32 cellular contexts compared by ENCODE assay signal in genomic region chr1:231563253-231563652, GRCh38. TPM values are rescaled to one million over a fixed set of nuclear protein-coding genes. Genes with fewer than 3 reads are reported as not detected.
DNase-seq lines count a peak whose midpoint lies in the region; ATAC-seq, FAIRE-seq and TF ChIP-seq lines count a peak whose summit lies in the region.
"Had no signal": no experiment of that assay in that cellular context is flagged by ENCODE, and none has a peak within 500 bp of the region (broad histone marks: within the 10 kb centered on the region; RNA-seq: fewer than 3 reads in every experiment).

No MANE protein-coding gene starts in this region.

- H3K36me3 Mint-ChIP-seq in activated naive CD4-positive, alpha-beta T cell treated with anti-CD3 and anti-CD28 coated beads, Interleukin-2, amount 50 U/mL, for 24 hours = peaks cover 19% of the 10 kb centered on the region
- H3K36me3 Mint-ChIP-seq in progenitor cell of endocrine pancreas (ENCODE audit: insufficient read depth) = peaks cover 27% of the 10 kb centered on the region
- peaks cover 8 to 58% (median 22%) of the 10 kb centered on the region in 3 donors for H3K36me3 Mint-ChIP-seq in naive thymus-derived CD8-positive, alpha-beta T cell

- H3K4me3 Mint-ChIP-seq in activated naive CD4-positive, alpha-beta T cell treated with anti-CD3 and anti-CD28 coated beads, Interleukin-2, amount 50 U/mL, for 24 hours = no peak overlapping the region
- H3K4me3 Mint-ChIP-seq in progenitor cell of endocrine pancreas (ENCODE audit: low read depth) = no peak overlapping the region
- H3K4me3 Mint-ChIP-seq in naive thymus-derived CD8-positive, alpha-beta T cell = no peak overlapping the region
- H3K4me3 Mint-ChIP-seq: CD8-positive, alpha-beta T cell; T-cell had no signal

- no peaks in the 10 kb centered on the region for H3K9me3 Mint-ChIP-seq in activated naive CD4-positive, alpha-beta T cell treated with anti-CD3 and anti-CD28 coated beads, Interleukin-2, amount 50 U/mL, for 24 hours
- H3K9me3 Mint-ChIP-seq in progenitor cell of endocrine pancreas (ENCODE audit: low read depth) = no peaks in the 10 kb centered on the region
- no peaks in the 10 kb centered on the region for H3K9me3 Mint-ChIP-seq in naive thymus-derived CD8-positive, alpha-beta T cell
- H3K9me3 Mint-ChIP-seq: CD8-positive, alpha-beta T cell; T-cell had no signal

- FAIRE-seq in D721Med (lab: Jason Lieb, UNC) (peak; percentile 73), RCC 7860 (lab: Jason Lieb, UNC) (peak; percentile 22)
- FAIRE-seq: A204.1, GM12892, GM19239 had no signal

- DNase-seq in activated naive CD4-positive, alpha-beta T cell treated with anti-CD3 and anti-CD28 coated beads, Interleukin-2, amount 50 U/mL, for 16 hours = no peak
- no peak for DNase-seq in D721Med (ENCODE audit: insufficient read length, low spot score)
- DNase-seq in RCC 7860 (ENCODE audit: low spot score) = no peak
- no peak for DNase-seq in progenitor cell of endocrine pancreas (ENCODE audit: low spot score, unreplicated experiment)
- DNase-seq in activated T-cell treated with anti-CD3 and anti-CD28 coated beads, Interleukin-2, amount 50 U/mL, for 1 hour = no peak
- no peak for DNase-seq in naive thymus-derived CD8-positive, alpha-beta T cell
- no peak for DNase-seq in kidney glomerular epithelial cell (lab: John Stamatoyannopoulos, UW)
- DNase-seq: C1 segment of cervical spinal cord; Caco-2; CD8-positive, alpha-beta T cell; DMS 273 treated with DMSO at 0.1 percent for 48 hours; DND-41; GM23248; H7; KBM-7; MG63; NCI-H1105 treated with DMSO at 0.1 percent for 48 hours; NCI-H146; NCI-H1930; NCI-H2171 treated with DMSO at 0.1 percent for 48 hours; NCI-H345; NCI-H510A treated with DMSO at 0.1 percent for 48 hours; NCI-H82; NK-92 treated with Interleukin-12 subunit alpha and Interleukin-12 subunit beta, amount 100 ng/mL, for 24 hours; PC-9; Right ventricle myocardium superior; RPMI8226; T-cell had no signal

- peaks cover 4% of the 10 kb centered on the region for H3K4me1 Mint-ChIP-seq in activated naive CD4-positive, alpha-beta T cell treated with anti-CD3 and anti-CD28 coated beads, Interleukin-2, amount 50 U/mL, for 24 hours
- no peaks in the 10 kb centered on the region for H3K4me1 Mint-ChIP-seq in progenitor cell of endocrine pancreas (ENCODE audit: low read depth)
- peaks cover 0 to 4% (median 3%) of the 10 kb centered on the region in 4 donors for H3K4me1 Mint-ChIP-seq in naive thymus-derived CD8-positive, alpha-beta T cell

- H3K27ac Mint-ChIP-seq in activated naive CD4-positive, alpha-beta T cell treated with anti-CD3 and anti-CD28 coated beads, Interleukin-2, amount 50 U/mL, for 24 hours = peak overlapping the region; percentile 36
- H3K27ac Mint-ChIP-seq in progenitor cell of endocrine pancreas = peak overlapping the region; percentile 36
- peak overlapping the region in 3 of 10 donors; percentile 2 to 14 (median 8) for H3K27ac Mint-ChIP-seq in naive thymus-derived CD8-positive, alpha-beta T cell
- H3K27ac Mint-ChIP-seq: CD8-positive, alpha-beta T cell; T-cell had no signal

- no peaks in the 10 kb centered on the region for H3K27me3 Mint-ChIP-seq in activated naive CD4-positive, alpha-beta T cell treated with anti-CD3 and anti-CD28 coated beads, Interleukin-2, amount 50 U/mL, for 24 hours
- H3K27me3 Mint-ChIP-seq in progenitor cell of endocrine pancreas = no peaks in the 10 kb centered on the region
- H3K27me3 Mint-ChIP-seq in naive thymus-derived CD8-positive, alpha-beta T cell = no peaks in the 10 kb centered on the region
- H3K27me3 Mint-ChIP-seq: T-cell had no signal

- no peak for ATAC-seq in naive thymus-derived CD8-positive, alpha-beta T cell
- ATAC-seq: CD8-positive, alpha-beta T cell; T-cell had no signal

- POLR2A ChIA-PET in naive thymus-derived CD8-positive, alpha-beta T cell (lab: Charles Lee) = no interaction called here

- no peak for TF ChIP-seq CTCF in D721Med (IDR thresholded peaks at IDR 0.05; ENCODE audit: insufficient read depth, missing control alignments)
- no peak for TF ChIP-seq CTCF in progenitor cell of endocrine pancreas (IDR thresholded peaks at IDR 0.05; ENCODE audit: unreplicated experiment)

RNA-seq across cellular contexts. Expression of gene TSNAX, which starts 34.8 kb away (rescaled TPM):
- 33.2 and 35.6 TPM in 2 replicates for total RNA-seq in progenitor cell of endocrine pancreas
- 10 to 100 TPM; 54.0 to 56.9 TPM for total RNA-seq in naive thymus-derived CD8-positive, alpha-beta T cell
- 10 to 100 TPM; 80.9 to 99.7 (median 99.6) TPM for polyA plus RNA-seq in naive thymus-derived CD8-positive, alpha-beta T cell
